25 cellular contexts compared by ENCODE assay signal in genomic region chr3:106758459-106758858, GRCh38.
DNase-seq lines count a peak whose midpoint lies in the region; ATAC-seq, FAIRE-seq and TF ChIP-seq lines count a peak whose summit lies in the region.
"Had no signal": no experiment of that assay in that cellular context is flagged by ENCODE, and none has a peak within 500 bp of the region (broad histone marks: within the 10 kb centered on the region; RNA-seq: fewer than 3 reads in every experiment).

No MANE protein-coding gene starts in this region.

- in situ Hi-C loops in IMR-90 (cut with MboI; ENCODE audit: low sequenced_read_pairs) = no loop called here

- no peak for TF ChIP-seq RAD21 in IMR-90 (IDR thresholded peaks at IDR 0.05; ENCODE audit: low read length)

- H2BK120ac ChIP-seq in IMR-90 (ENCODE audit: low read depth, low read length) = no peak overlapping the region

- H3K36me3 ChIP-seq in IMR-90 (ENCODE audit: control insufficient read depth, insufficient read depth, low read length) = no peaks in the 10 kb centered on the region
- H3K36me3 ChIP-seq: BLaER1 treated with 17β-estradiol and CSF1 and Interleukin-3, amounts not matched to agents 10 nM and 100 nM; SJSA1 had no signal

- no peak overlapping the region for H3K4me3 ChIP-seq in IMR-90 (ENCODE audit: insufficient read depth, low read depth, low read length)
- H3K4me3 ChIP-seq in skeletal muscle cell (ENCODE audit: low read depth, low read length) = no peak overlapping the region
- H3K4me3 ChIP-seq: BLaER1 treated with 17β-estradiol and CSF1 and Interleukin-3, amounts not matched to agents 10 nM and 100 nM; SJSA1 had no signal

- no peak overlapping the region for H2BK15ac ChIP-seq in IMR-90 (ENCODE audit: low read depth, low read length)

- H2BK5ac ChIP-seq in IMR-90 (ENCODE audit: low read depth, low read length, poor library complexity, severe bottlenecking) = no peak overlapping the region

- no peak overlapping the region for H3K23ac ChIP-seq in IMR-90 (ENCODE audit: low read depth, low read length)

- no peak overlapping the region for H3K4me2 ChIP-seq in IMR-90 (ENCODE audit: low read depth, low read length)
- H3K4me2 ChIP-seq: BLaER1 treated with 17β-estradiol and CSF1 and Interleukin-3, amounts not matched to agents 10 nM and 100 nM had no signal

- H2AK5ac ChIP-seq in IMR-90 (ENCODE audit: low read depth, low read length) = no peak overlapping the region

- no peak for FAIRE-seq in GM19239 (lab: Jason Lieb, UNC)
- FAIRE-seq: G401.6, H1 had no signal

- no peaks in the 10 kb centered on the region for H4K20me1 ChIP-seq in IMR-90 (ENCODE audit: insufficient read depth, low read length)
- H4K20me1 ChIP-seq: BLaER1 treated with 17β-estradiol and CSF1 and Interleukin-3, amounts not matched to agents 10 nM and 100 nM had no signal

- no CpG with 5 or more reads among the region's 2 CpGs for WGBS in IMR-90 (ENCODE audit: extremely low coverage in 2 of 2, insufficient read length in 1 of 2), 2 experiments

- H2BK20ac ChIP-seq in IMR-90 (ENCODE audit: low read depth, low read length) = no peak overlapping the region

- ATAC-seq in IMR-90 (ENCODE audit: low read depth) (no peak), HG02938 (IDR thresholded peaks at IDR 0.05; ENCODE audit: unreplicated experiment) (no peak)

- POLR2A ChIA-PET in IMR-90 (lab: Charles Lee; ENCODE audit: unreplicated experiment) = no interaction called here

- H3K27ac ChIP-seq in IMR-90 (ENCODE audit: insufficient read depth, low read length) = no peak overlapping the region
- H3K27ac ChIP-seq: BLaER1 treated with 17β-estradiol and CSF1 and Interleukin-3, amounts not matched to agents 10 nM and 100 nM; SJSA1 had no signal

- no peak for TF ChIP-seq POLR2A in IMR-90 (IDR thresholded peaks at IDR 0.05; ENCODE audit: low read depth, low read length)

- H2AK9ac ChIP-seq in IMR-90 (replicated peaks; ENCODE audit: low read depth, low read length, poor library complexity) = no peak overlapping the region

- H2AFZ ChIP-seq in IMR-90 (replicated peaks; ENCODE audit: low read length, poor library complexity) = no peak overlapping the region

- no peaks in the 10 kb centered on the region for H3K27me3 ChIP-seq in IMR-90 (ENCODE audit: control insufficient read depth, insufficient read depth, low read length)
- H3K27me3 ChIP-seq: BLaER1 treated with 17β-estradiol and CSF1 and Interleukin-3, amounts not matched to agents 10 nM and 100 nM; SJSA1 had no signal

- no peak overlapping the region for H3K14ac ChIP-seq in IMR-90 (replicated peaks; ENCODE audit: low read depth, low read length)

- H3K4ac ChIP-seq in IMR-90 (ENCODE audit: low read depth, low read length) = no peak overlapping the region

- intact Hi-C loops in IMR-90 (cut with micrococcal nuclease) = no loop called here

- CTCF ChIA-PET in IMR-90 (lab: Yijun Ruan, JAX) = interaction anchor here (1.0 kb wide), 1 partner anchor 13 kb away, joined by 3 read pairs; no protein-coding TSS in a partner anchor

- H3K18ac ChIP-seq in IMR-90 (ENCODE audit: low read depth, low read length) = no peak overlapping the region

- TF ChIP-seq CTCF in IMR-90 (conservative IDR thresholded peaks at IDR 0.05; ENCODE audit: low read depth, low read length) = no peak

- no peak overlapping the region for H3K56ac ChIP-seq in IMR-90 (ENCODE audit: extremely low read depth, insufficient read depth, low read length)

- no peak overlapping the region for H4K91ac ChIP-seq in IMR-90 (ENCODE audit: insufficient read depth, low read depth, low read length)

- no peaks in the 10 kb centered on the region; the same call in 1 of the 2 replicates for H3K9me3 ChIP-seq in IMR-90 (ENCODE audit: control insufficient read depth, insufficient read depth, low read length)
- H3K9me3 ChIP-seq: SJSA1 had no signal

- no peak overlapping the region for H4K5ac ChIP-seq in IMR-90 (ENCODE audit: low read depth, low read length)

- no TSS peak for BruUV-seq in IMR-90 (replicated peaks; lab: Mats Ljungman, UMichigan)

- H3K9me1 ChIP-seq in IMR-90 (ENCODE audit: insufficient read depth, low read length) = no peaks in the 10 kb centered on the region

- no peak overlapping the region for H3K9ac ChIP-seq in IMR-90 (ENCODE audit: low read depth, low read length)
- H3K9ac ChIP-seq: BLaER1 treated with 17β-estradiol and CSF1 and Interleukin-3, amounts not matched to agents 10 nM and 100 nM had no signal

- dilution Hi-C loops in IMR-90 (cut with HindIII; ENCODE audit: low sequenced_read_pairs, unreplicated experiment) = no loop called here

- H3K79me1 ChIP-seq in IMR-90 (ENCODE audit: low read depth in 1 of 2, low read length in 2 of 2) = no peaks in the 10 kb centered on the region

- H4K8ac ChIP-seq in IMR-90 (ENCODE audit: low read depth in 2 of 2, low read length in 2 of 2) = no peak overlapping the region; a peak in 1 of 4 replicates

- peak; percentile 52 for DNase-seq in NCI-H1105 treated with DMSO at 0.1 percent for 48 hours (lab: John Stamatoyannopoulos, UW)
- no peak for DNase-seq in NCI-H1105 (lab: John Stamatoyannopoulos, UW)
- no peak for DNase-seq in IMR-90
- DNase-seq in amniotic epithelial cell (ENCODE audit: low read depth) = peak; percentile 37
- DNase-seq in skeletal muscle cell (ENCODE audit: low read depth) = peak; percentile 11
- DNase-seq in GM19239 (ENCODE audit: insufficient read length, low spot score) = no peak
- DNase-seq in OCI-M2 (lab: John Stamatoyannopoulos, UW; ENCODE audit: unreplicated experiment) = no peak
- DNase-seq: 8988T; CD4-positive, alpha-beta T cell; DMS53; HCEC 1CT; NCI-H1417; NCI-H187; NCI-H2081 treated with DMSO at 0.1 percent for 48 hours; NCI-H2171 treated with DMSO at 0.1 percent for 48 hours; NCI-H345; NCI-H510A treated with DMSO at 0.1 percent for 48 hours; NK-92 treated with Interleukin-12 subunit alpha and Interleukin-12 subunit beta, amount 100 ng/mL, for 24 hours; Right ventricle myocardium superior; RPMI8226 had no signal

- H3K4me1 ChIP-seq in IMR-90 (ENCODE audit: control insufficient read depth, insufficient read depth, low read length) = no peaks in the 10 kb centered on the region
- H3K4me1 ChIP-seq: BLaER1 treated with 17β-estradiol and CSF1 and Interleukin-3, amounts not matched to agents 10 nM and 100 nM; SJSA1 had no signal

TF ChIP-seq in IMR-90, 13 proteins besides CTCF, POLR2A, EP300 and RAD21:
- no peak for TF ChIP-seq CHD1 (IDR thresholded peaks at IDR 0.05; ENCODE audit: low read depth, low read length)
- peak; percentile 72 for TF ChIP-seq CEBPB (IDR thresholded peaks at IDR 0.05; ENCODE audit: low read depth, low read length)

Comparison
In these comparisons a context has a peak if more than half of its experiments do, and no peak if none do; other contexts are left out.
1. DNase-seq: peak in NCI-H1105 treated with DMSO at 0.1 percent for 48 hours (single experiment), amniotic epithelial cell (single experiment) and skeletal muscle cell (single experiment); none in NCI-H1105 (single experiment), IMR-90 (single experiment), GM19239 (single experiment) and OCI-M2 (single experiment).